In genomic region chr4:57763070-57763469, GRCh38 we compare ENCODE assay signal across 1 cellular context.
A peak's percentile ranks its signal among the peaks of the same experiment; 100 is the strongest.
TF ChIP-seq lines count a peak whose summit lies in the region.

No MANE protein-coding gene starts in this region.

TF ChIP-seq in IMR-90, 13 proteins besides CTCF, POLR2A, EP300 and RAD21:
- peak; percentile 98 for TF ChIP-seq NFE2L2 (IDR thresholded peaks at IDR 0.05; ENCODE audit: low read depth, low read length)
- peak; percentile 88 for TF ChIP-seq MAFK (IDR thresholded peaks at IDR 0.05; ENCODE audit: low read depth, low read length)
- no peak for TF ChIP-seq BHLHE40 (IDR thresholded peaks at IDR 0.05; ENCODE audit: low read depth, low read length)
